In the genomic region with DNA sequence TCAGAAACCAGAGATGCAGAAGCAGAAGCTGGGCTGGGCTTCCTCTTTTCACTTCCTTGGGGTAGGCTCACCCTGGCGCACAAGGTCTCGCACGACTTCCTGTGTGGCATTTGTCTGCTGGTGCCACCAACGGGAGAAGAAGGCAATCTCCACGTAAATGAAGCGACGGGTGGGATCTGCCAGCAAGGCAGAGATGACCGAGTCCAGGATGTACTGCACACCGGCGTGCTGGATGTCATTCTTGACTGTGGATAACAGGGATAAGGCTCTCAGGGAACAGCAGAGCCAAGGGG, we compare ENCODE assay signal across 9 cellular contexts. TPM values are rescaled to one million over a fixed set of nuclear protein-coding genes. Genes with fewer than 3 reads are reported as not detected.
DNase-seq lines count a peak whose midpoint lies in the region; FAIRE-seq and TF ChIP-seq lines count a peak whose summit lies in the region.
"Had no signal": no experiment of that assay in that cellular context is flagged by ENCODE, and none has a peak within 500 bp of the region (broad histone marks: within the 10 kb centered on the region; RNA-seq: fewer than 3 reads in every experiment).

No MANE protein-coding gene starts in this region.

- H3K27me3 ChIP-seq in skeletal muscle satellite cell (ENCODE audit: control insufficient read depth, insufficient read depth, low read length), result no peaks in the 10 kb centered on the region

- H3K4me2 ChIP-seq in skeletal muscle satellite cell (ENCODE audit: low read length), result peak overlapping the region; percentile 95

- intact Hi-C loops in kidney (cut with DNase I), result no loop called here

- peak overlapping the region in 1 of 2 donors; percentile 9 for H3K27ac ChIP-seq in coronary artery
- no peak overlapping the region for H3K27ac ChIP-seq in kidney (ENCODE audit: low read depth in 2 of 2, low read length in 2 of 2)

- in situ Hi-C loops in GM13976 (cut with MboI; ENCODE audit: low sequenced_read_pairs, unreplicated experiment), result no loop called here

- H3K9ac ChIP-seq in skeletal muscle satellite cell (ENCODE audit: low read depth, low read length), result no peak overlapping the region
- no peak overlapping the region for H3K9ac ChIP-seq in kidney (ENCODE audit: low read length in 2 of 2)

- no peak for FAIRE-seq in kidney (lab: Jason Lieb, UNC)
- FAIRE-seq: islet of Langerhans had no signal

- H3K4me1 ChIP-seq in skeletal muscle satellite cell (ENCODE audit: control insufficient read depth, insufficient read depth, low read length) (peaks cover 13% of the 10 kb centered on the region), kidney (ENCODE audit: control insufficient read depth in 1 of 2, insufficient read depth in 1 of 2, low read depth in 1 of 2, low read length in 2 of 2) (peaks cover 18 to 23% of the 10 kb centered on the region in 2 donors)

- DNase-seq in GM13976 (ENCODE audit: low spot score) (peak; percentile 82), T-helper 1 cell (peak in 3 of 5 donors; percentile 29 to 78 (median 45)), coronary artery (ENCODE audit: low spot score) (no peak), NCI-H526 (lab: John Stamatoyannopoulos, UW) (no peak), NCI-H2227 (lab: John Stamatoyannopoulos, UW; ENCODE audit: unreplicated experiment) (no peak), kidney (no peak), DMS53 treated with DMSO at 0.1 percent for 48 hours (lab: John Stamatoyannopoulos, UW; ENCODE audit: unreplicated experiment) (no peak)

- no peak for TF ChIP-seq CTCF in GM13976 (IDR thresholded peaks at IDR 0.05; ENCODE audit: borderline replicate concordance, control extremely low read depth, extremely low read depth, insufficient read depth, missing control alignments)
- TF ChIP-seq CTCF in coronary artery (IDR thresholded peaks at IDR 0.05), result no peak
- TF ChIP-seq CTCF in kidney (IDR thresholded peaks at IDR 0.05; ENCODE audit: borderline replicate concordance, extremely low read depth, insufficient read depth), result no peak

- H3K4me3 ChIP-seq in coronary artery, result peak overlapping the region; percentile 93
- H3K4me3 ChIP-seq in skeletal muscle satellite cell (ENCODE audit: low read length), result no peak overlapping the region
- H3K4me3 ChIP-seq in kidney (ENCODE audit: low read length in 2 of 2), result peak overlapping the region in 1 of 2 donors; percentile 77

- H3K36me3 ChIP-seq in skeletal muscle satellite cell (ENCODE audit: insufficient read depth, low read length), result peaks cover 13% of the 10 kb centered on the region
- H3K36me3 ChIP-seq in kidney (ENCODE audit: control insufficient read depth in 1 of 2, insufficient read depth in 2 of 2, low read length in 2 of 2), result peaks cover 3% of the 10 kb centered on the region in 2 donors

- H3K9me3 ChIP-seq in skeletal muscle satellite cell (replicated peaks; ENCODE audit: low read length) (no peaks in the 10 kb centered on the region), kidney (ENCODE audit: control insufficient read depth in 1 of 2, low read length in 2 of 2) (no peaks in the 10 kb centered on the region)

RNA-seq across cellular contexts. Expression of a gene that starts 1.3 kb away (rescaled TPM):
- 22.6 and 43.9 TPM in 2 replicates for total RNA-seq in skeletal muscle satellite cell (2012; rRNA removed)
- 90.5 TPM for total RNA-seq in kidney
- polyA plus RNA-seq in kidney (ENCODE audit: insufficient read depth, low read depth, low replicate concordance), result 63.9 TPM

RNA-seq across cellular contexts. Expression of a gene that starts 1.4 kb away (rescaled TPM):
- total RNA-seq in skeletal muscle satellite cell (2012; rRNA removed), result 6.6 and 7.4 TPM in 2 replicates
- total RNA-seq in kidney, result 10.5 TPM
- polyA plus RNA-seq in kidney (ENCODE audit: insufficient read depth, low read depth, low replicate concordance), result 21.2 TPM

RNA-seq across cellular contexts. Expression of a gene that starts 16.5 kb away (rescaled TPM):
- 52.0 and 54.5 TPM in 2 replicates for total RNA-seq in skeletal muscle satellite cell (2012; rRNA removed)
- total RNA-seq in kidney, result 75.9 TPM
- 61.3 TPM for polyA plus RNA-seq in kidney (ENCODE audit: insufficient read depth, low read depth, low replicate concordance)

RNA-seq across cellular contexts. Expression of a gene that starts 22.6 kb away (rescaled TPM):
- total RNA-seq in skeletal muscle satellite cell (2012; rRNA removed), result not detected in 2 replicates
- not detected for total RNA-seq in kidney
- not detected for polyA plus RNA-seq in kidney (ENCODE audit: insufficient read depth, low read depth, low replicate concordance)

RNA-seq across cellular contexts. Expression of a gene that starts 31.2 kb away (rescaled TPM):
- total RNA-seq in skeletal muscle satellite cell (2012; rRNA removed), result 16.4 and 17.2 TPM in 2 replicates
- total RNA-seq in kidney, result 11.4 TPM
- polyA plus RNA-seq in kidney (ENCODE audit: insufficient read depth, low read depth, low replicate concordance), result 14.9 TPM

Comparison
In these comparisons a context has a peak if more than half of its experiments do, and no peak if none do; other contexts are left out.
1. DNase-seq: peak in GM13976 (single experiment) and T-helper 1 cell (3 of 5); none in coronary artery (single experiment), NCI-H526 (0 of 2), NCI-H2227 (single experiment), kidney (single experiment) and DMS53 treated with DMSO at 0.1 percent for 48 hours (single experiment).